ENCODE assay signal across 11 cellular contexts in the genomic region with DNA sequence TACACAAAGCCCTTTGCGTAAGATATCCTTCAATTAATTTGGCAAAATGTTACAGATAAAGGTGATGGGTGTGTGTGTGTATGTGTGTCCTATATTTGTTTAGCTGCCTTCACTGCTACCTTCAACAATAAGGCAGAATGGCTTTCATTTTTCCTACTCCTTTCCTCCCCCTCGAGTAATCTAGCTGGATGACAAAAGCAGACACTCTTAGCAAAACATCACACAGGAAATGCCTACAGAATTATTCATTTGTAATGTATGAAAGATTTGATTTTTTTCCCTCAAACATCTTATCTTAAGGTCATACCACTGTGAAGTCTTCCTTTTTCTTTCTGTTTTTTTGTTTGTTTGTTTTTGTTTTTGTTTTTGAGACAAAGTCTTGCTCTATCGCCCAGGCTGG. TPM values are rescaled to one million over a fixed set of nuclear protein-coding genes. Genes with fewer than 3 reads are reported as not detected.
DNase-seq lines count a peak whose midpoint lies in the region; ATAC-seq and TF ChIP-seq lines count a peak whose summit lies in the region.
"Had no signal": no experiment of that assay in that cellular context is flagged by ENCODE, and none has a peak within 500 bp of the region (broad histone marks: within the 10 kb centered on the region; RNA-seq: fewer than 3 reads in every experiment).

No MANE protein-coding gene starts in this region.

- H3K4me3 ChIP-seq in SU-DHL-6 (ENCODE audit: insufficient read depth, low read length, poor library complexity, severe bottlenecking), result no peak overlapping the region
- H3K4me3 ChIP-seq in fibroblast of mammary gland (ENCODE audit: control insufficient read depth, low read depth, low read length), result no peak overlapping the region
- no peak overlapping the region for H3K4me3 ChIP-seq in esophagus muscularis mucosa

- H3K9ac ChIP-seq in SU-DHL-6 (ENCODE audit: low read length), result no peak overlapping the region

- peak overlapping the region; percentile 71 for H3K27ac Mint-ChIP-seq in activated naive CD4-positive, alpha-beta T cell treated with anti-CD3 and anti-CD28 coated beads, Interleukin-2, amount 50 U/mL, for 24 hours
- H3K27ac Mint-ChIP-seq in stimulated activated memory B cell treated with anti-CD40 and anti-IgM and Interleukin-4, amounts not matched to agents 10 μg/mL and 1 μg/mL and 100 μg/mL, for 72 hours, result peak overlapping the region; percentile 80

- no peak for DNase-seq in activated naive CD4-positive, alpha-beta T cell treated with Interleukin-2 at 50 U/mL for 16 hours
- DNase-seq in fibroblast of mammary gland (ENCODE audit: low read depth) (peak; percentile 70), esophagus muscularis mucosa (ENCODE audit: extremely low spot score) (no peak), LoVo (ENCODE audit: low spot score) (no peak), NCI-H446 treated with DMSO at 0.1 percent for 48 hours (lab: John Stamatoyannopoulos, UW) (no peak)
- DNase-seq: activated gamma-delta T cell treated with Interleukin-2 at 50 U/mL for 16 hours, SHP77 treated with DMSO at 0.1 percent for 48 hours had no signal

- H3K79me2 ChIP-seq in SU-DHL-6 (ENCODE audit: insufficient read depth, low read length), result peaks cover 29% of the 10 kb centered on the region

- no peaks in the 10 kb centered on the region for H4K20me1 ChIP-seq in SU-DHL-6 (ENCODE audit: low read depth, low read length)

- TF ChIP-seq POLR2A in esophagus muscularis mucosa (IDR thresholded peaks at IDR 0.05; ENCODE audit: low read depth), result no peak

- H3K9me3 Mint-ChIP-seq in activated naive CD4-positive, alpha-beta T cell treated with anti-CD3 and anti-CD28 coated beads, Interleukin-2, amount 50 U/mL, for 24 hours, result no peaks in the 10 kb centered on the region
- peaks cover 3% of the 10 kb centered on the region for H3K9me3 Mint-ChIP-seq in stimulated activated memory B cell treated with anti-CD40 and anti-IgM and Interleukin-4, amounts not matched to agents 10 μg/mL and 1 μg/mL and 100 μg/mL, for 72 hours

- TF ChIP-seq CTCF in SU-DHL-6 (IDR thresholded peaks at IDR 0.05; ENCODE audit: insufficient read depth, low read length, poor library complexity, severe bottlenecking) (no peak), fibroblast of mammary gland (conservative IDR thresholded peaks at IDR 0.05; ENCODE audit: control insufficient read depth, insufficient read depth, low read depth, low read length) (no peak), esophagus muscularis mucosa (IDR thresholded peaks at IDR 0.05) (no peak)

- H2AFZ ChIP-seq in SU-DHL-6 (ENCODE audit: low read depth, low read length, severe bottlenecking), result no peak overlapping the region

- H3K36me3 Mint-ChIP-seq in activated naive CD4-positive, alpha-beta T cell treated with anti-CD3 and anti-CD28 coated beads, Interleukin-2, amount 50 U/mL, for 24 hours, result peaks cover 28% of the 10 kb centered on the region
- peaks cover 32% of the 10 kb centered on the region for H3K36me3 Mint-ChIP-seq in stimulated activated memory B cell treated with anti-CD40 and anti-IgM and Interleukin-4, amounts not matched to agents 10 μg/mL and 1 μg/mL and 100 μg/mL, for 72 hours

- H3K9me3 ChIP-seq in SU-DHL-6 (ENCODE audit: insufficient read depth, low read length), result no peaks in the 10 kb centered on the region
- H3K9me3 ChIP-seq in esophagus muscularis mucosa, result no peaks in the 10 kb centered on the region

- H3K4me1 ChIP-seq in esophagus muscularis mucosa, result no peaks in the 10 kb centered on the region

- H3K4me1 Mint-ChIP-seq in activated naive CD4-positive, alpha-beta T cell treated with anti-CD3 and anti-CD28 coated beads, Interleukin-2, amount 50 U/mL, for 24 hours, result peaks cover 54% of the 10 kb centered on the region
- H3K4me1 Mint-ChIP-seq in stimulated activated memory B cell treated with anti-CD40 and anti-IgM and Interleukin-4, amounts not matched to agents 10 μg/mL and 1 μg/mL and 100 μg/mL, for 72 hours, result peaks cover 72% of the 10 kb centered on the region

- H3K4me3 Mint-ChIP-seq in activated naive CD4-positive, alpha-beta T cell treated with anti-CD3 and anti-CD28 coated beads, Interleukin-2, amount 50 U/mL, for 24 hours, result no peak overlapping the region
- H3K4me3 Mint-ChIP-seq in stimulated activated memory B cell treated with anti-CD40 and anti-IgM and Interleukin-4, amounts not matched to agents 10 μg/mL and 1 μg/mL and 100 μg/mL, for 72 hours, result no peak overlapping the region

- no peaks in the 10 kb centered on the region for H3K9me2 ChIP-seq in SU-DHL-6 (replicated peaks; ENCODE audit: insufficient read depth, low read length)

- intact Hi-C loops in esophagus muscularis mucosa (cut with DNase I), result no loop called here

- peaks cover 17% of the 10 kb centered on the region for H3K36me3 ChIP-seq in SU-DHL-6 (ENCODE audit: low read length)
- H3K36me3 ChIP-seq in esophagus muscularis mucosa, result no peaks in the 10 kb centered on the region

- H3K27me3 ChIP-seq in SU-DHL-6 (ENCODE audit: low read length), result no peaks in the 10 kb centered on the region
- no peaks in the 10 kb centered on the region for H3K27me3 ChIP-seq in esophagus muscularis mucosa

- 61% methylated on average over 3 of the region's 3 CpGs for WGBS in esophagus muscularis mucosa

- no peak for TF ChIP-seq EP300 in esophagus muscularis mucosa (IDR thresholded peaks at IDR 0.05)

- ATAC-seq in stimulated activated memory B cell treated with anti-CD40 and anti-IgM and Interleukin-4, amounts not matched to agents 10 μg/mL and 1 μg/mL and 100 μg/mL, for 72 hours, result no peak

- H3F3A ChIP-seq in SU-DHL-6 (ENCODE audit: insufficient read depth), result peaks cover 26% of the 10 kb centered on the region

- H3K4me2 ChIP-seq in SU-DHL-6 (ENCODE audit: low read depth, low read length, poor library complexity, severe bottlenecking), result peak overlapping the region; percentile 59

- peak overlapping the region; percentile 69 for H3K27ac ChIP-seq in SU-DHL-6 (ENCODE audit: low read depth, low read length)
- no peak overlapping the region for H3K27ac ChIP-seq in esophagus muscularis mucosa (replicated peaks in 1 of 4)
- H3K27ac ChIP-seq: C4-2B had no signal

- H3K27me3 Mint-ChIP-seq in activated naive CD4-positive, alpha-beta T cell treated with anti-CD3 and anti-CD28 coated beads, Interleukin-2, amount 50 U/mL, for 24 hours, result no peaks in the 10 kb centered on the region
- H3K27me3 Mint-ChIP-seq in stimulated activated memory B cell treated with anti-CD40 and anti-IgM and Interleukin-4, amounts not matched to agents 10 μg/mL and 1 μg/mL and 100 μg/mL, for 72 hours, result no peaks in the 10 kb centered on the region

RNA-seq across cellular contexts. Expression of a gene that starts 10.6 kb away (rescaled TPM):
- 1 to 10 TPM in 1 of 4 donors, under 1 TPM in 3; 0.29 to 2.3 (median 0.63) TPM for total RNA-seq in esophagus muscularis mucosa

RNA-seq across cellular contexts. Expression of a gene that starts 26.5 kb away (rescaled TPM):
- total RNA-seq in esophagus muscularis mucosa, result 1 to 10 TPM in 1 of 4 donors, under 1 TPM in 2, not detected in 1; 0.11 to 1.7 (median 0.78) TPM

RNA-seq across cellular contexts. Expression of a gene that starts 43.7 kb away (rescaled TPM):
- total RNA-seq in esophagus muscularis mucosa, result 10 to 100 TPM in 1 of 4 donors, 1 to 10 TPM in 3; 5.9 to 13.7 (median 6.0) TPM

RNA-seq across cellular contexts. Expression of a gene that starts 44.2 kb away (rescaled TPM):
- total RNA-seq in esophagus muscularis mucosa, result 1 to 10 TPM; 4.2 to 8.8 (median 5.5) TPM

RNA-seq across cellular contexts. Expression of a gene that starts 48.6 kb away (rescaled TPM):
- total RNA-seq in esophagus muscularis mucosa, result 10 to 100 TPM; 15.8 to 24.3 (median 20.1) TPM
